Comparison of ENCODE assay signal across 11 cellular contexts in the genomic region with DNA sequence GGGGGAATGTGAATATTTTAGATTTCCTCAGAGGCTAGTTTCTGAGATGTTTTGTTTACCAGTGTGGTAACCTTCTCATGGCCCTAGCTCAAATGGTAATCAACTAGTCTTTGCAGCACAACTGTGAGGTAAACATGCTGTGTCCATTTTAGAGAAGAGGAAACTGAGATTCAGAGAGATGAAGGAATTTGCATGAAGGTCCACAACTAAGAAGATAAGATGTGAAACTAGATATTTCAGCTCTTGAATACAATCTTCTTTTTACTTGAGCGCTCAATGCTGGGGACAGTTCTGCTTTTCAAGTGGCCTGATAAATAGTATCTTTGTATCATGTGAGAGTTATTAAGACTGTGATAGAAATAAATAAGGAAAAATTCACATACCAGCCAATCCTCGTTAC.
DNase-seq lines count a peak whose midpoint lies in the region; ATAC-seq and TF ChIP-seq lines count a peak whose summit lies in the region.
"Had no signal": no experiment of that assay in that cellular context is flagged by ENCODE, and none has a peak within 500 bp of the region (broad histone marks: within the 10 kb centered on the region; RNA-seq: fewer than 3 reads in every experiment).

No MANE protein-coding gene starts in this region.

- POLR2A ChIA-PET in WTC11 (lab: Charles Lee) = no interaction called here
- POLR2A ChIA-PET in naive thymus-derived CD8-positive, alpha-beta T cell (lab: Charles Lee) = no interaction called here

- no peaks in the 10 kb centered on the region; the same call in 1 of the 2 replicates for H3K27me3 Mint-ChIP-seq in WTC11 (ENCODE audit: low read depth)
- peaks cover 0 to 14% (median 8%) of the 10 kb centered on the region in 5 donors for H3K27me3 Mint-ChIP-seq in naive thymus-derived CD8-positive, alpha-beta T cell

- ATAC-seq in GM18499 (IDR thresholded peaks at IDR 0.05; ENCODE audit: insufficient read depth, unreplicated experiment) = peak; percentile 33
- peak; percentile 63 for ATAC-seq in GM19455 (IDR thresholded peaks at IDR 0.05; ENCODE audit: unreplicated experiment)
- ATAC-seq in HG02798 (IDR thresholded peaks at IDR 0.05; ENCODE audit: poor library complexity, unreplicated experiment) = peak; percentile 55
- ATAC-seq in HG03521 (IDR thresholded peaks at IDR 0.05; ENCODE audit: unreplicated experiment) = peak; percentile 67
- ATAC-seq in WTC11 = no peak
- ATAC-seq in naive thymus-derived CD8-positive, alpha-beta T cell = no peak
- ATAC-seq: naive thymus-derived CD4-positive, alpha-beta T cell had no signal

- no peak overlapping the region for H3K27ac Mint-ChIP-seq in WTC11
- peak overlapping the region in 1 of 10 donors; percentile 2 for H3K27ac Mint-ChIP-seq in naive thymus-derived CD8-positive, alpha-beta T cell
- H3K27ac Mint-ChIP-seq: naive thymus-derived CD4-positive, alpha-beta T cell had no signal

- H3K4me3 Mint-ChIP-seq in WTC11 = no peak overlapping the region
- no peak overlapping the region for H3K4me3 Mint-ChIP-seq in naive thymus-derived CD8-positive, alpha-beta T cell
- H3K4me3 Mint-ChIP-seq: naive thymus-derived CD4-positive, alpha-beta T cell had no signal

- H3K9me3 Mint-ChIP-seq in WTC11 = no peaks in the 10 kb centered on the region
- H3K9me3 Mint-ChIP-seq in naive thymus-derived CD8-positive, alpha-beta T cell = no peaks in the 10 kb centered on the region

- no peaks in the 10 kb centered on the region for H3K36me3 Mint-ChIP-seq in WTC11
- no peaks in the 10 kb centered on the region for H3K36me3 Mint-ChIP-seq in naive thymus-derived CD8-positive, alpha-beta T cell
- H3K36me3 Mint-ChIP-seq: naive thymus-derived CD4-positive, alpha-beta T cell had no signal

- TF ChIP-seq CTCF in WTC11 (IDR thresholded peaks at IDR 0.05) = no peak

- CTCF ChIA-PET in WTC11 (lab: Charles Lee) = no interaction called here

- peaks cover 23% of the 10 kb centered on the region for H3K4me1 Mint-ChIP-seq in WTC11
- peaks cover 0 to 38% (median 0%) of the 10 kb centered on the region in 4 donors for H3K4me1 Mint-ChIP-seq in naive thymus-derived CD8-positive, alpha-beta T cell
- H3K4me1 Mint-ChIP-seq: naive thymus-derived CD4-positive, alpha-beta T cell had no signal

- no peak for DNase-seq in NCI-H1105 (lab: John Stamatoyannopoulos, UW)
- DNase-seq in WTC11 (ENCODE audit: low spot score) = no peak
- no peak for DNase-seq in naive thymus-derived CD8-positive, alpha-beta T cell
- no peak for DNase-seq in activated CD4-positive, alpha-beta T cell treated with anti-CD3 and anti-CD28 coated beads for 48 hours
- DNase-seq: naive thymus-derived CD4-positive, alpha-beta T cell; SJCRH30; WERI-Rb-1 had no signal

TF ChIP-seq in WTC11, 78 proteins besides CTCF, POLR2A, EP300 and RAD21:
- TF ChIP-seq, protein P1, sequence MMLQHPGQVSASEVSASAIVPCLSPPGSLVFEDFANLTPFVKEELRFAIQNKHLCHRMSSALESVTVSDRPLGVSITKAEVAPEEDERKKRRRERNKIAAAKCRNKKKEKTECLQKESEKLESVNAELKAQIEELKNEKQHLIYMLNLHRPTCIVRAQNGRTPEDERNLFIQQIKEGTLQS (CRISPR knock-in tag; conservative IDR thresholded peaks at IDR 0.05) = no peak
- TF ChIP-seq TEAD1 (CRISPR knock-in tag; IDR thresholded peaks at IDR 0.05) (no peak), KAT7 (CRISPR knock-in tag; IDR thresholded peaks at IDR 0.05; ENCODE audit: borderline replicate concordance) (no peak), ZNF263 (CRISPR knock-in tag; IDR thresholded peaks at IDR 0.05; ENCODE audit: low read depth) (no peak), NFE2L1 (CRISPR knock-in tag; IDR thresholded peaks at IDR 0.05) (no peak), GTF2I (CRISPR knock-in tag; conservative IDR thresholded peaks at IDR 0.05) (no peak), GRHL2 (CRISPR knock-in tag; IDR thresholded peaks at IDR 0.05; ENCODE audit: insufficient replicate concordance, severe bottlenecking) (no peak), PRRX2 (CRISPR knock-in tag; IDR thresholded peaks at IDR 0.05) (no peak), ZNF671 (CRISPR knock-in tag; IDR thresholded peaks at IDR 0.05) (no peak), TP53 (CRISPR knock-in tag; IDR thresholded peaks at IDR 0.05) (no peak), RELA (CRISPR knock-in tag; IDR thresholded peaks at IDR 0.05; ENCODE audit: borderline replicate concordance) (no peak), OVOL2 (CRISPR knock-in tag; IDR thresholded peaks at IDR 0.05; ENCODE audit: borderline replicate concordance) (no peak), FOXK1 (CRISPR knock-in tag; IDR thresholded peaks at IDR 0.05) (no peak), CREB1 (CRISPR knock-in tag; IDR thresholded peaks at IDR 0.05) (no peak)
- TF ChIP-seq, protein P2, sequence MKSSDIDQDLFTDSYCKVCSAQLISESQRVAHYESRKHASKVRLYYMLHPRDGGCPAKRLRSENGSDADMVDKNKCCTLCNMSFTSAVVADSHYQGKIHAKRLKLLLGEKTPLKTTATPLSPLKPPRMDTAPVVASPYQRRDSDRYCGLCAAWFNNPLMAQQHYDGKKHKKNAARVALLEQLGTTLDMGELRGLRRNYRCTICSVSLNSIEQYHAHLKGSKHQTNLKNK (CRISPR knock-in tag; IDR thresholded peaks at IDR 0.05) = no peak
- TF ChIP-seq, protein P3, sequence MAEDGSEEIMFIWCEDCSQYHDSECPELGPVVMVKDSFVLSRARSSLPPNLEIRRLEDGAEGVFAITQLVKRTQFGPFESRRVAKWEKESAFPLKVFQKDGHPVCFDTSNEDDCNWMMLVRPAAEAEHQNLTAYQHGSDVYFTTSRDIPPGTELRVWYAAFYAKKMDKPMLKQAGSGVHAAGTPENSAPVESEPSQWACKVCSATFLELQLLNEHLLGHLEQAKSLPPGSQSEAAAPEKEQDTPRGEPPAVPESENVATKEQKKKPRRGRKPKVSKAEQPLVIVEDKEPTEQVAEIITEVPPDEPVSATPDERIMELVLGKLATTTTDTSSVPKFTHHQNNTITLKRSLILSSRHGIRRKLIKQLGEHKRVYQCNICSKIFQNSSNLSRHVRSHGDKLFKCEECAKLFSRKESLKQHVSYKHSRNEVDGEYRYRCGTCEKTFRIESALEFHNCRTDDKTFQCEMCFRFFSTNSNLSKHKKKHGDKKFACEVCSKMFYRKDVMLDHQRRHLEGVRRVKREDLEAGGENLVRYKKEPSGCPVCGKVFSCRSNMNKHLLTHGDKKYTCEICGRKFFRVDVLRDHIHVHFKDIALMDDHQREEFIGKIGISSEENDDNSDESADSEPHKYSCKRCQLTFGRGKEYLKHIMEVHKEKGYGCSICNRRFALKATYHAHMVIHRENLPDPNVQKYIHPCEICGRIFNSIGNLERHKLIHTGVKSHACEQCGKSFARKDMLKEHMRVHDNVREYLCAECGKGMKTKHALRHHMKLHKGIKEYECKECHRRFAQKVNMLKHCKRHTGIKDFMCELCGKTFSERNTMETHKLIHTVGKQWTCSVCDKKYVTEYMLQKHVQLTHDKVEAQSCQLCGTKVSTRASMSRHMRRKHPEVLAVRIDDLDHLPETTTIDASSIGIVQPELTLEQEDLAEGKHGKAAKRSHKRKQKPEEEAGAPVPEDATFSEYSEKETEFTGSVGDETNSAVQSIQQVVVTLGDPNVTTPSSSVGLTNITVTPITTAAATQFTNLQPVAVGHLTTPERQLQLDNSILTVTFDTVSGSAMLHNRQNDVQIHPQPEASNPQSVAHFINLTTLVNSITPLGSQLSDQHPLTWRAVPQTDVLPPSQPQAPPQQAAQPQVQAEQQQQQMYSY (CRISPR knock-in tag; IDR thresholded peaks at IDR 0.05) = no peak
- TF ChIP-seq, protein P4, sequence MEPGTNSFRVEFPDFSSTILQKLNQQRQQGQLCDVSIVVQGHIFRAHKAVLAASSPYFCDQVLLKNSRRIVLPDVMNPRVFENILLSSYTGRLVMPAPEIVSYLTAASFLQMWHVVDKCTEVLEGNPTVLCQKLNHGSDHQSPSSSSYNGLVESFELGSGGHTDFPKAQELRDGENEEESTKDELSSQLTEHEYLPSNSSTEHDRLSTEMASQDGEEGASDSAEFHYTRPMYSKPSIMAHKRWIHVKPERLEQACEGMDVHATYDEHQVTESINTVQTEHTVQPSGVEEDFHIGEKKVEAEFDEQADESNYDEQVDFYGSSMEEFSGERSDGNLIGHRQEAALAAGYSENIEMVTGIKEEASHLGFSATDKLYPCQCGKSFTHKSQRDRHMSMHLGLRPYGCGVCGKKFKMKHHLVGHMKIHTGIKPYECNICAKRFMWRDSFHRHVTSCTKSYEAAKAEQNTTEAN (CRISPR knock-in tag; IDR thresholded peaks at IDR 0.05) = no peak
- TF ChIP-seq, protein P5, sequence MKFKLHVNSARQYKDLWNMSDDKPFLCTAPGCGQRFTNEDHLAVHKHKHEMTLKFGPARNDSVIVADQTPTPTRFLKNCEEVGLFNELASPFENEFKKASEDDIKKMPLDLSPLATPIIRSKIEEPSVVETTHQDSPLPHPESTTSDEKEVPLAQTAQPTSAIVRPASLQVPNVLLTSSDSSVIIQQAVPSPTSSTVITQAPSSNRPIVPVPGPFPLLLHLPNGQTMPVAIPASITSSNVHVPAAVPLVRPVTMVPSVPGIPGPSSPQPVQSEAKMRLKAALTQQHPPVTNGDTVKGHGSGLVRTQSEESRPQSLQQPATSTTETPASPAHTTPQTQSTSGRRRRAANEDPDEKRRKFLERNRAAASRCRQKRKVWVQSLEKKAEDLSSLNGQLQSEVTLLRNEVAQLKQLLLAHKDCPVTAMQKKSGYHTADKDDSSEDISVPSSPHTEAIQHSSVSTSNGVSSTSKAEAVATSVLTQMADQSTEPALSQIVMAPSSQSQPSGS (CRISPR knock-in tag; IDR thresholded peaks at IDR 0.05; ENCODE audit: borderline replicate concordance, low read depth) = no peak
TF ChIP-seq in WTC11: peak in this region for 0.

Comparison
In these comparisons a context has a peak if more than half of its experiments do, and no peak if none do; other contexts are left out.
1. ATAC-seq: peak in GM18499 (single experiment), GM19455 (single experiment), HG02798 (single experiment) and HG03521 (single experiment); none in WTC11 (single experiment) and naive thymus-derived CD8-positive, alpha-beta T cell (0 of 2).